In the genomic region with DNA sequence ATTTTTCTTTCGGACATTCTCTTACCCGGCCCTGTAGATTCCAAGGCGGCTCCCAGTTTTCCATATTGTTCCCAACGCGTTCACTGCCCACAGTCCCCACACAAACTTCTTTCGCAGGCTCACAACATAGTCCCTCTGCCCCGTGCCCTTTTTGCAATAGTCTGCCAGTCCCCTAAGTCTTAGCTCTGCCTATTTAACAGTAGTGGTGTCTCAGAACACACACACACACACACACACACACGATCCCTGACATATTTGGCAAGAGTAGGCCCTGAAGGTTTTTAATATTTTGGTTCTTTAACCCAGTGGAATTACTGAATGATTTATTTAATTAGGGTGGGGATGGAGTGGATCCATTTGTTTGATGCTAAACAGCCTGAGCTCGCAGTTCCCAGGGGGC, we compare ENCODE assay signal across 9 cellular contexts. TPM values are rescaled to one million over a fixed set of nuclear protein-coding genes. Genes with fewer than 3 reads are reported as not detected.
DNase-seq lines count a peak whose midpoint lies in the region; ATAC-seq, FAIRE-seq and TF ChIP-seq lines count a peak whose summit lies in the region.
"Not testable (repeated sequence)": the region's sequence is repeated elsewhere in the genome, so short reads cannot be mapped to it uniquely, and the experiment has no call there.
"Had no signal": no experiment of that assay in that cellular context is flagged by ENCODE, and none has a peak within 500 bp of the region (broad histone marks: within the 10 kb centered on the region; RNA-seq: fewer than 3 reads in every experiment).

No MANE protein-coding gene starts in this region.

- H2AK9ac ChIP-seq in IMR-90 (replicated peaks; ENCODE audit: low read depth, low read length, poor library complexity) = not testable (repeated sequence)

- dilution Hi-C loops in IMR-90 (cut with HindIII; ENCODE audit: low sequenced_read_pairs, unreplicated experiment) = not testable (repeated sequence)

- H3K9ac ChIP-seq in IMR-90 (ENCODE audit: low read depth, low read length) = peak overlapping the region; percentile 23
- not testable (repeated sequence) for H3K9ac ChIP-seq in adipocyte (ENCODE audit: low read length); fibroblast of lung (ENCODE audit: insufficient read depth, low read length)

- POLR2A ChIA-PET in IMR-90 (lab: Charles Lee; ENCODE audit: unreplicated experiment) = not testable (repeated sequence)
- POLR2A ChIA-PET in activated CD4-positive, alpha-beta memory T cell treated with anti-CD3 and anti-CD28 coated beads, Interleukin-2, amount 10 ng/mL, durations not matched to agents 7 days and 5 days (lab: Charles Lee) = interaction anchor here (0.7 kb wide), 1 partner anchor 279 kb away, joined by 3 read pairs; no protein-coding TSS in a partner anchor

- H3K27me3 ChIP-seq in IMR-90 (ENCODE audit: control insufficient read depth, insufficient read depth, low read length); adipocyte (replicated peaks; ENCODE audit: control insufficient read depth, insufficient read depth, low read length); fibroblast of lung (ENCODE audit: control insufficient read depth, insufficient read depth, low read length); lower lobe of right lung (ENCODE audit: low read depth); pancreas: not testable (repeated sequence)

- ATAC-seq in IMR-90 (ENCODE audit: low read depth) = 0 out of 2 replicates have a peak, but pooled peaks have one; percentile 1
- ATAC-seq in lower lobe of right lung = peak; percentile 32 to 42
- ATAC-seq in pancreas = peak; percentile 25 to 50 (median 36)
- not testable (repeated sequence) for ATAC-seq in stimulated activated naive CD8-positive, alpha-beta T cell treated with anti-CD3 and anti-CD28 coated beads, Interleukin-15, amount 100 ng/mL, for 72 hours

- not testable (repeated sequence) for H3K56ac ChIP-seq in IMR-90 (ENCODE audit: extremely low read depth, insufficient read depth, low read length)

- not testable (repeated sequence) for H2BK20ac ChIP-seq in IMR-90 (ENCODE audit: low read depth, low read length)

- not testable (repeated sequence) for H4K20me1 ChIP-seq in IMR-90 (ENCODE audit: insufficient read depth, low read length); fibroblast of lung (ENCODE audit: control insufficient read depth, extremely low read depth, insufficient read depth, low read length)

- intact Hi-C loops in IMR-90 (cut with micrococcal nuclease); lower lobe of right lung (cut with DNase I); pancreas (cut with DNase I): not testable (repeated sequence)

- CTCF ChIA-PET in IMR-90 (lab: Yijun Ruan, JAX); activated CD4-positive, alpha-beta memory T cell treated with anti-CD3 and anti-CD28 coated beads, Interleukin-2, amount 10 ng/mL, durations not matched to agents 7 days and 5 days (lab: Charles Lee): not testable (repeated sequence)

- H3K9me1 ChIP-seq in IMR-90 (ENCODE audit: insufficient read depth, low read length) = not testable (repeated sequence)

- BruUV-seq in IMR-90 (replicated peaks; lab: Mats Ljungman, UMichigan) = not testable (repeated sequence)

- H3K79me1 ChIP-seq in IMR-90 (ENCODE audit: low read depth in 1 of 2, low read length in 2 of 2) = not testable (repeated sequence)

- not testable (repeated sequence) for TF ChIP-seq CTCF in IMR-90 (conservative IDR thresholded peaks at IDR 0.05; ENCODE audit: low read depth, low read length); fibroblast of lung (conservative IDR thresholded peaks at IDR 0.05 in 1 of 2, IDR thresholded peaks at IDR 0.05 in 1 of 2; ENCODE audit: low read depth in 1 of 2, low read length in 2 of 2); lower lobe of right lung (IDR thresholded peaks at IDR 0.05); pancreas (IDR thresholded peaks at IDR 0.05)

- not testable (repeated sequence) for H3K9me3 Mint-ChIP-seq in activated CD4-positive, alpha-beta memory T cell treated with anti-CD3 and anti-CD28 coated beads, Interleukin-2, amount 10 ng/mL, durations not matched to agents 7 days and 5 days; stimulated activated naive CD8-positive, alpha-beta T cell treated with anti-CD3 and anti-CD28 coated beads, Interleukin-15, amount 100 ng/mL, for 72 hours

- H4K5ac ChIP-seq in IMR-90 (ENCODE audit: low read depth, low read length) = not testable (repeated sequence)

- H3K4me3 ChIP-seq in IMR-90 (ENCODE audit: insufficient read depth, low read depth, low read length) (peak overlapping the region; percentile 70), adipocyte (ENCODE audit: low read length) (peak overlapping the region; percentile 79), fibroblast of lung (replicated peaks in 1 of 4; ENCODE audit: control extremely low read depth in 1 of 4, insufficient read depth in 1 of 4, low read depth in 3 of 4, low read length in 4 of 4) (peak overlapping the region; percentile 10 to 68 (median 27)), lower lobe of right lung (peak overlapping the region; percentile 68), pancreas (peak overlapping the region in 3 of 4 donors; percentile 16 to 67 (median 63))

- H4K8ac ChIP-seq in IMR-90 (ENCODE audit: low read depth in 2 of 2, low read length in 2 of 2) = not testable (repeated sequence)

- H3K36me3 Mint-ChIP-seq in activated CD4-positive, alpha-beta memory T cell treated with anti-CD3 and anti-CD28 coated beads, Interleukin-2, amount 10 ng/mL, durations not matched to agents 7 days and 5 days (ENCODE audit: low read depth) = not testable (repeated sequence)

- not testable (repeated sequence) for H2BK15ac ChIP-seq in IMR-90 (ENCODE audit: low read depth, low read length)

- not testable (repeated sequence) for TF ChIP-seq POLR2A in IMR-90 (IDR thresholded peaks at IDR 0.05; ENCODE audit: low read depth, low read length)

- H3K79me2 ChIP-seq in fibroblast of lung (ENCODE audit: control insufficient read depth, insufficient read depth, low read length) = not testable (repeated sequence)

- H3K18ac ChIP-seq in IMR-90 (ENCODE audit: low read depth, low read length) = not testable (repeated sequence)

- not testable (repeated sequence) for H3K4me1 ChIP-seq in IMR-90 (ENCODE audit: control insufficient read depth, insufficient read depth, low read length); adipocyte (ENCODE audit: control insufficient read depth, insufficient read depth, low read length); fibroblast of lung (ENCODE audit: control insufficient read depth, extremely low read depth, insufficient read depth, low read length); lower lobe of right lung; pancreas

- H2AFZ ChIP-seq in IMR-90 (replicated peaks; ENCODE audit: low read length, poor library complexity); fibroblast of lung (ENCODE audit: low read length): not testable (repeated sequence)

- not testable (repeated sequence) for H3K4me1 Mint-ChIP-seq in activated CD4-positive, alpha-beta memory T cell treated with anti-CD3 and anti-CD28 coated beads, Interleukin-2, amount 10 ng/mL, durations not matched to agents 7 days and 5 days; stimulated activated naive CD8-positive, alpha-beta T cell treated with anti-CD3 and anti-CD28 coated beads, Interleukin-15, amount 100 ng/mL, for 72 hours

- not testable (repeated sequence) for H3K4ac ChIP-seq in IMR-90 (ENCODE audit: low read depth, low read length)

- peak overlapping the region; percentile 69 for H3K4me3 Mint-ChIP-seq in activated CD4-positive, alpha-beta memory T cell treated with anti-CD3 and anti-CD28 coated beads, Interleukin-2, amount 10 ng/mL, durations not matched to agents 7 days and 5 days
- peak overlapping the region; percentile 81 to 89 for H3K4me3 Mint-ChIP-seq in stimulated activated naive CD8-positive, alpha-beta T cell treated with anti-CD3 and anti-CD28 coated beads, Interleukin-15, amount 100 ng/mL, for 72 hours

- H3K14ac ChIP-seq in IMR-90 (replicated peaks; ENCODE audit: low read depth, low read length) = not testable (repeated sequence)

- peak overlapping the region; percentile 70; the same call in 1 of the 2 replicates for H3K4me2 ChIP-seq in IMR-90 (ENCODE audit: low read depth, low read length)
- peak overlapping the region; percentile 44 for H3K4me2 ChIP-seq in fibroblast of lung (ENCODE audit: extremely low read depth, insufficient read depth, low read length)

- H2BK120ac ChIP-seq in IMR-90 (ENCODE audit: low read depth, low read length) = not testable (repeated sequence)

- not testable (repeated sequence) for H2BK5ac ChIP-seq in IMR-90 (ENCODE audit: low read depth, low read length, poor library complexity, severe bottlenecking)

- H3K27me3 Mint-ChIP-seq in activated CD4-positive, alpha-beta memory T cell treated with anti-CD3 and anti-CD28 coated beads, Interleukin-2, amount 10 ng/mL, durations not matched to agents 7 days and 5 days = peaks cover 14% of the 10 kb centered on the region
- H3K27me3 Mint-ChIP-seq in stimulated activated naive CD8-positive, alpha-beta T cell treated with anti-CD3 and anti-CD28 coated beads, Interleukin-15, amount 100 ng/mL, for 72 hours = peaks cover 19% of the 10 kb centered on the region

- WGBS in IMR-90 (ENCODE audit: extremely low coverage in 2 of 2, insufficient read length in 1 of 2), 2 experiments = no CpG with 5 or more reads among the region's 9 CpGs
- 16 to 24% methylated on average over 3 to 5 of the region's 9 CpGs for WGBS in pancreas, 2 donors

- not testable (repeated sequence) for TF ChIP-seq RAD21 in IMR-90 (IDR thresholded peaks at IDR 0.05; ENCODE audit: low read length)

- not testable (repeated sequence) for H3K23ac ChIP-seq in IMR-90 (ENCODE audit: low read depth, low read length)

- not testable (repeated sequence) for H4K91ac ChIP-seq in IMR-90 (ENCODE audit: insufficient read depth, low read depth, low read length)

- H3K27ac Mint-ChIP-seq in activated CD4-positive, alpha-beta memory T cell treated with anti-CD3 and anti-CD28 coated beads, Interleukin-2, amount 10 ng/mL, durations not matched to agents 7 days and 5 days = not testable (repeated sequence)
- H3K27ac Mint-ChIP-seq in stimulated activated naive CD8-positive, alpha-beta T cell treated with anti-CD3 and anti-CD28 coated beads, Interleukin-15, amount 100 ng/mL, for 72 hours = peak overlapping the region in 1 of 2 donors; percentile 60

- H2AK5ac ChIP-seq in IMR-90 (ENCODE audit: low read depth, low read length) = not testable (repeated sequence)

- not testable (repeated sequence) for H3K27ac ChIP-seq in IMR-90 (ENCODE audit: insufficient read depth, low read length); lower lobe of right lung
- H3K27ac ChIP-seq in fibroblast of lung (ENCODE audit: insufficient read depth, low read length) (peak overlapping the region; percentile 51), pancreas (peak overlapping the region in 2 of 4 donors; percentile 5 to 86)

- not testable (repeated sequence) for DNase-seq in IMR-90; activated CD4-positive, alpha-beta memory T cell treated with anti-CD3 and anti-CD28 coated beads, Interleukin-2, amount 10 ng/mL, durations not matched to agents 7 days and 5 days; adipocyte (ENCODE audit: low read depth); lower lobe of right lung; stimulated activated naive CD8-positive, alpha-beta T cell treated with anti-CD3 and anti-CD28 coated beads, Interleukin-15, amount 100 ng/mL, for 72 hours
- DNase-seq in fibroblast of lung (ENCODE audit: low read depth in 2 of 2) = peak in 1 of 2 donors; percentile 47
- DNase-seq in pancreas = peak in 3 of 6 donors; percentile 2 to 28 (median 16)

- in situ Hi-C loops in IMR-90 (cut with MboI; ENCODE audit: low sequenced_read_pairs) = not testable (repeated sequence)

- FAIRE-seq in pancreas (lab: Jason Lieb, UNC) = not testable (repeated sequence)

- H3K9me3 ChIP-seq in IMR-90 (ENCODE audit: control insufficient read depth, insufficient read depth, low read length); adipocyte (ENCODE audit: control insufficient read depth, low read length); fibroblast of lung (ENCODE audit: control insufficient read depth, insufficient read depth, low read depth, low read length); lower lobe of right lung; pancreas: not testable (repeated sequence)

- not testable (repeated sequence) for H3K36me3 ChIP-seq in IMR-90 (ENCODE audit: control insufficient read depth, insufficient read depth, low read length); adipocyte (ENCODE audit: control insufficient read depth, insufficient read depth, low read length, severe bottlenecking); fibroblast of lung (ENCODE audit: control insufficient read depth, insufficient read depth, low read length); lower lobe of right lung; pancreas

RNA-seq across cellular contexts. Expression of a gene that starts 44.1 kb away (rescaled TPM):
- not detected in 2 replicates for total RNA-seq in IMR-90 (2012; rRNA removed)
- polyA plus RNA-seq in IMR-90 (2012; rRNA removed) = not detected in 2 replicates
- not detected in 2 replicates for polyA plus RNA-seq in IMR-90 (2012; cell fraction: cytosol; rRNA removed)
- polyA plus RNA-seq in IMR-90 (2012; cell fraction: nucleus; rRNA removed; ENCODE audit: low replicate concordance) = 0.10 and 0.22 TPM in 2 replicates
- total RNA-seq in activated CD4-positive, alpha-beta memory T cell treated with anti-CD3 and anti-CD28 coated beads, Interleukin-2, amount 10 ng/mL, durations not matched to agents 7 days and 5 days = under 1 TPM; 0.18 to 0.23 TPM
- total RNA-seq in fibroblast of lung = 0.17 and 0.26 TPM in 2 replicates
- polyA plus RNA-seq in fibroblast of lung = not detected in 2 replicates
- 0.06 TPM in 1 of 2 replicates, not detected in the other for polyA plus RNA-seq in fibroblast of lung (2012)
- not detected in 2 replicates for polyA minus RNA-seq in fibroblast of lung (ENCODE audit: low replicate concordance)
- 0.62 TPM for total RNA-seq in lower lobe of right lung
- total RNA-seq in pancreas = under 1 TPM in 3 of 6 donors, not detected in 3; 0.08 to 0.19 (median 0.15) TPM
- polyA plus RNA-seq in pancreas = under 1 TPM; 0.19 to 0.57 TPM
- total RNA-seq: G401, kidney epithelial cell had no signal

Comparison
In these comparisons a context has a peak if more than half of its experiments do, and no peak if none do; other contexts are left out.
1. H3K4me3 ChIP-seq: peak in every context shown above with its lines; median percentile 79 in adipocyte; 70 in IMR-90; 68 in lower lobe of right lung; 63 in pancreas; 27 in fibroblast of lung.